Comparison of ENCODE assay signal across 24 cellular contexts in the genomic region with DNA sequence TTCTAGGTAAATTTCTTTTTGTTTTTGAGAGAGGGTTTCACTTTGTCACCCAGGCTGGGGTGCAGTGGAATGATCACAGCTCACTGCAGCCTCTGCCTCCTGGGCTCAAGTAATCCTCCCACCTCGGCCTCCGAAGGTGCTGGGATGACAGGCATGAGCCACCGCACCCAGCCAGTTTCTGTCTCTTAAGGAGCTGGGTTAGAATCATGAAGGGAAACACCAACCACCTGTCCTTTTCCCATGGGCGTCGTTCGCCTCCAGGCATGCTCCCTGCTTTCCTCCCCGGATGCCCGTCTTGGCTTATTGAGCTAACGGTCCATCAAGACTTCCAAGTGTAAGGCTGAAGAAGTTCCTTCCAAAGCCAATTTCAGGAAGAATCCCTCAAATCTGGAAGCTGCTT.
DNase-seq lines count a peak whose midpoint lies in the region; ATAC-seq, FAIRE-seq and TF ChIP-seq lines count a peak whose summit lies in the region.
"Had no signal": no experiment of that assay in that cellular context is flagged by ENCODE, and none has a peak within 500 bp of the region (broad histone marks: within the 10 kb centered on the region; RNA-seq: fewer than 3 reads in every experiment).

No MANE protein-coding gene starts in this region.

- H2AK5ac ChIP-seq in H9 (ENCODE audit: insufficient read length, low read length) (no peak overlapping the region), H1 (ENCODE audit: low read depth, low read length) (no peak overlapping the region)

- H3K4me2 ChIP-seq in H9 (ENCODE audit: insufficient read depth, insufficient read length, low read length), result no peak overlapping the region
- H3K4me2 ChIP-seq in H1 (ENCODE audit: insufficient read depth in 1 of 2, low read depth in 2 of 2, low read length in 2 of 2), result no peak overlapping the region
- H3K4me2 ChIP-seq in neural progenitor cell, result no peak overlapping the region
- H3K4me2 ChIP-seq: BLaER1 treated with 17β-estradiol and CSF1 and Interleukin-3, amounts not matched to agents 10 nM and 100 nM had no signal

- peaks cover 23% of the 10 kb centered on the region for H3F3A ChIP-seq in neural progenitor cell (ENCODE audit: low read depth)

- H3K4me1 ChIP-seq in H9 (ENCODE audit: insufficient read depth, low read length) (no peaks in the 10 kb centered on the region), H1 (replicated peaks in 1 of 4; ENCODE audit: control insufficient read depth in 3 of 4, insufficient read depth in 4 of 4, low read length in 3 of 4) (peaks cover 0 to 2% (median 0%) of the 10 kb centered on the region in 4 experiments; a peak in 1 of 7 replicates), neural progenitor cell (peaks cover 16% of the 10 kb centered on the region), upper lobe of right lung (no peaks in the 10 kb centered on the region)

- no peak for FAIRE-seq in H1 (lab: Jason Lieb, UNC)
- FAIRE-seq: A204.1, D721Med, G401.6, GM12891, GM19239 had no signal

- H2BK20ac ChIP-seq in H9 (ENCODE audit: low read depth, low read length, poor library complexity, severe bottlenecking) (no peak overlapping the region), H1 (ENCODE audit: low read length) (no peak overlapping the region)

- TF ChIP-seq RAD21 in H1 (IDR thresholded peaks at IDR 0.05 in 1 of 2, conservative IDR thresholded peaks at IDR 0.05 in 1 of 2; ENCODE audit: low read depth in 2 of 2, low read length in 2 of 2), result no peak

- TF ChIP-seq CTCF in H9 (conservative IDR thresholded peaks at IDR 0.05), result no peak
- no peak for TF ChIP-seq CTCF in H1 (IDR thresholded peaks at IDR 0.05; ENCODE audit: control extremely low read depth in 1 of 3, insufficient read depth in 1 of 3, low read depth in 1 of 3, low read length in 3 of 3)
- TF ChIP-seq CTCF in neural progenitor cell (IDR thresholded peaks at IDR 0.05), result no peak
- TF ChIP-seq CTCF in upper lobe of right lung (IDR thresholded peaks at IDR 0.05), result no peak

- H2BK12ac ChIP-seq in H9 (ENCODE audit: insufficient read length, low read depth, low read length) (no peak overlapping the region), H1 (ENCODE audit: low read depth, low read length) (no peak overlapping the region)

- H3K9ac ChIP-seq in H9 (ENCODE audit: extremely low read depth, insufficient read length, low read length) (no peak overlapping the region), H1 (replicated peaks in 1 of 4; ENCODE audit: extremely low read depth in 1 of 4, low read depth in 3 of 4, low read length in 3 of 4) (no peak overlapping the region), neural progenitor cell (no peak overlapping the region)
- H3K9ac ChIP-seq: BLaER1 treated with 17β-estradiol and CSF1 and Interleukin-3, amounts not matched to agents 10 nM and 100 nM had no signal

- no peaks in the 10 kb centered on the region for H3K27me3 ChIP-seq in H9 (ENCODE audit: insufficient read depth, low read length)
- no peaks in the 10 kb centered on the region; a peak in 1 of 7 replicates for H3K27me3 ChIP-seq in H1 (replicated peaks in 1 of 4; ENCODE audit: control insufficient read depth in 3 of 4, extremely low read depth in 1 of 4, insufficient read depth in 3 of 4, low read length in 3 of 4)
- H3K27me3 ChIP-seq in neural progenitor cell, result no peaks in the 10 kb centered on the region
- H3K27me3 ChIP-seq in upper lobe of right lung, result no peaks in the 10 kb centered on the region

- H3K56ac ChIP-seq in H9 (ENCODE audit: insufficient read length, low read depth, low read length), result no peak overlapping the region
- H3K56ac ChIP-seq in H1 (replicated peaks; ENCODE audit: insufficient read length, low read depth, low read length), result no peak overlapping the region

- POLR2A ChIA-PET in H1 (lab: Charles Lee; ENCODE audit: partially characterized antibody), result no interaction called here
- POLR2A ChIA-PET in activated CD4-positive, alpha-beta memory T cell treated with anti-CD3 and anti-CD28 coated beads, Interleukin-2, amount 10 ng/mL, durations not matched to agents 7 days and 5 days (lab: Charles Lee), result no interaction called here

- H3K14ac ChIP-seq in H9 (ENCODE audit: insufficient read depth, low read length) (no peak overlapping the region), H1 (ENCODE audit: insufficient read length) (no peak overlapping the region)

- H3K27me3 Mint-ChIP-seq in H9 (ENCODE audit: low read depth) (peaks cover 24% of the 10 kb centered on the region), neural progenitor cell (ENCODE audit: insufficient read depth, low read depth) (peaks cover 19% of the 10 kb centered on the region)
- H3K27me3 Mint-ChIP-seq in activated CD4-positive, alpha-beta memory T cell treated with anti-CD3 and anti-CD28 coated beads, Interleukin-2, amount 10 ng/mL, durations not matched to agents 7 days and 5 days, result no peaks in the 10 kb centered on the region
- H3K27me3 Mint-ChIP-seq: B cell had no signal

- H4K91ac ChIP-seq in H9 (ENCODE audit: insufficient read length, low read depth, low read length), result no peak overlapping the region
- H4K91ac ChIP-seq in H1 (replicated peaks; ENCODE audit: insufficient read length, low read length), result no peak overlapping the region

- TF ChIP-seq POLR2A in H1 (IDR thresholded peaks at IDR 0.05; ENCODE audit: control extremely low read depth in 1 of 2, low read depth in 2 of 2, low read length in 2 of 2), result no peak

- no peak overlapping the region for H3K27ac ChIP-seq in H9 (ENCODE audit: insufficient read length, low read depth, low read length)
- no peak overlapping the region for H3K27ac ChIP-seq in H1 (ENCODE audit: low read depth, low read length)
- no peak overlapping the region for H3K27ac ChIP-seq in neural progenitor cell
- no peak overlapping the region for H3K27ac ChIP-seq in upper lobe of right lung
- H3K27ac ChIP-seq: BLaER1 treated with 17β-estradiol and CSF1 and Interleukin-3, amounts not matched to agents 10 nM and 100 nM; C4-2B had no signal

- no peak overlapping the region; a peak in 1 of 7 replicates for H3K27ac Mint-ChIP-seq in H9
- H3K27ac Mint-ChIP-seq in neural progenitor cell, result peak overlapping the region; percentile 38
- H3K27ac Mint-ChIP-seq in activated CD4-positive, alpha-beta memory T cell treated with anti-CD3 and anti-CD28 coated beads, Interleukin-2, amount 10 ng/mL, durations not matched to agents 7 days and 5 days, result no peak overlapping the region
- H3K27ac Mint-ChIP-seq: B cell; CD4-positive, alpha-beta T cell; CD8-positive, alpha-beta T cell had no signal

- intact Hi-C loops in upper lobe of right lung (cut with DNase I), result no loop called here

- H3K18ac ChIP-seq in H9 (ENCODE audit: insufficient read length, low read depth, low read length) (no peak overlapping the region), H1 (ENCODE audit: extremely low read depth, low read length) (no peak overlapping the region)

- no peak overlapping the region for H3K4me3 ChIP-seq in H1 (ENCODE audit: extremely low read depth in 1 of 4, insufficient read depth in 2 of 4, low read depth in 3 of 4, low read length in 4 of 4)
- H3K4me3 ChIP-seq in neural progenitor cell, result no peak overlapping the region
- no peak overlapping the region for H3K4me3 ChIP-seq in upper lobe of right lung
- H3K4me3 ChIP-seq: BLaER1 treated with 17β-estradiol and CSF1 and Interleukin-3, amounts not matched to agents 10 nM and 100 nM had no signal

- no peaks in the 10 kb centered on the region for H3K79me2 ChIP-seq in H9 (ENCODE audit: insufficient read depth, low read length)
- no peaks in the 10 kb centered on the region for H3K79me2 ChIP-seq in H1 (ENCODE audit: control insufficient read depth in 1 of 2, insufficient read depth in 2 of 2, low read length in 2 of 2)
- no peaks in the 10 kb centered on the region for H3K79me2 ChIP-seq in neural progenitor cell (ENCODE audit: low read depth)

- H3K23ac ChIP-seq in H9 (ENCODE audit: insufficient read length, low read depth, low read length) (no peak overlapping the region), H1 (ENCODE audit: insufficient read length) (no peak overlapping the region)

- H2BK15ac ChIP-seq in H9 (ENCODE audit: low read depth, low read length) (no peak overlapping the region), H1 (ENCODE audit: low read length) (peak overlapping the region; percentile 29; the same call in 1 of the 2 replicates)

- no peak overlapping the region for H4K8ac ChIP-seq in H9 (replicated peaks; ENCODE audit: insufficient read length, low read depth, low read length)
- no peak overlapping the region for H4K8ac ChIP-seq in H1 (ENCODE audit: extremely low read depth, insufficient read depth, low read length)

- ATAC-seq in upper lobe of right lung, result no peak
- ATAC-seq: CD8-positive, alpha-beta T cell had no signal

- H3K4me3 Mint-ChIP-seq in H9 (no peak overlapping the region), neural progenitor cell (no peak overlapping the region)
- no peak overlapping the region for H3K4me3 Mint-ChIP-seq in activated CD4-positive, alpha-beta memory T cell treated with anti-CD3 and anti-CD28 coated beads, Interleukin-2, amount 10 ng/mL, durations not matched to agents 7 days and 5 days
- H3K4me3 Mint-ChIP-seq: B cell; CD4-positive, alpha-beta T cell; CD8-positive, alpha-beta T cell had no signal

- H2BK120ac ChIP-seq in H9 (ENCODE audit: low read depth, low read length, poor library complexity, severe bottlenecking) (no peak overlapping the region), H1 (replicated peaks; ENCODE audit: low read depth, low read length) (no peak overlapping the region)

- CTCF ChIA-PET in H1 (lab: Charles Lee; ENCODE audit: partially characterized antibody), result interaction anchor here (1.5 kb wide), 1 partner anchor 49 kb away, joined by 3 read pairs; no protein-coding TSS in a partner anchor
- CTCF ChIA-PET in activated CD4-positive, alpha-beta memory T cell treated with anti-CD3 and anti-CD28 coated beads, Interleukin-2, amount 10 ng/mL, durations not matched to agents 7 days and 5 days (lab: Charles Lee), result no interaction called here

- H2AFZ ChIP-seq in H9 (ENCODE audit: low read length) (no peak overlapping the region), H1 (ENCODE audit: low read length) (no peak overlapping the region), neural progenitor cell (replicated peaks) (no peak overlapping the region)

- H4K20me1 ChIP-seq in H9 (ENCODE audit: control insufficient read depth, insufficient read depth, insufficient read length), result no peaks in the 10 kb centered on the region
- no peaks in the 10 kb centered on the region for H4K20me1 ChIP-seq in H1 (replicated peaks in 1 of 2; ENCODE audit: control insufficient read depth in 1 of 2, insufficient read depth in 2 of 2, low read length in 2 of 2)
- H4K20me1 ChIP-seq in neural progenitor cell (ENCODE audit: low read depth), result no peaks in the 10 kb centered on the region

- H3T11ph ChIP-seq in H9 (ENCODE audit: low read length), result no peak overlapping the region

- DNase-seq in H9 (peak; percentile 20), H1 (ENCODE audit: low read depth in 1 of 2, low spot score in 2 of 2) (no peak), neural progenitor cell (ENCODE audit: low spot score) (no peak), upper lobe of right lung (peak; percentile 43), KG1 (lab: John Stamatoyannopoulos, UW) (no peak), AG20443 (ENCODE audit: low spot score) (no peak)
- DNase-seq in activated CD4-positive, alpha-beta memory T cell treated with anti-CD3 and anti-CD28 coated beads, Interleukin-2, amount 10 ng/mL, durations not matched to agents 7 days and 5 days, result no peak
- DNase-seq: 8988T; ACHN; AML-193; Caco-2; Calu3; CD4-positive, alpha-beta T cell; CD8-positive, alpha-beta T cell; DMS79 treated with DMSO at 0.1 percent for 48 hours; GF-D8 had no signal

- H3K23me2 ChIP-seq in H9 (ENCODE audit: insufficient read length, low read depth, low read length, poor library complexity, severe bottlenecking) (no peaks in the 10 kb centered on the region), H1 (ENCODE audit: low read depth, low read length) (no peaks in the 10 kb centered on the region; the same call in 1 of the 2 replicates)

- H3K9me3 Mint-ChIP-seq in H9 (peaks cover 24 to 25% of the 10 kb centered on the region in 2 experiments), neural progenitor cell (peaks cover 28% of the 10 kb centered on the region)
- peaks cover 14% of the 10 kb centered on the region for H3K9me3 Mint-ChIP-seq in activated CD4-positive, alpha-beta memory T cell treated with anti-CD3 and anti-CD28 coated beads, Interleukin-2, amount 10 ng/mL, durations not matched to agents 7 days and 5 days
- H3K9me3 Mint-ChIP-seq: CD4-positive, alpha-beta T cell had no signal

- H4K5ac ChIP-seq in H9 (ENCODE audit: insufficient read length, low read depth, low read length) (no peak overlapping the region), H1 (ENCODE audit: insufficient read length, low read depth, low read length) (no peak overlapping the region)

- no peaks in the 10 kb centered on the region for H3K9me3 ChIP-seq in H9 (ENCODE audit: control insufficient read depth, low read depth, low read length)
- no peaks in the 10 kb centered on the region; a peak in 1 of 4 replicates for H3K9me3 ChIP-seq in H1 (ENCODE audit: insufficient read depth in 2 of 2, low read depth in 1 of 2, low read length in 1 of 2)
- peaks cover 3% of the 10 kb centered on the region for H3K9me3 ChIP-seq in neural progenitor cell (ENCODE audit: low read depth)
- H3K9me3 ChIP-seq in upper lobe of right lung, result no peaks in the 10 kb centered on the region

- H3K36me3 Mint-ChIP-seq in H9 (ENCODE audit: insufficient read depth in 1 of 3, low read depth in 3 of 3) (peaks cover 9 to 26% (median 15%) of the 10 kb centered on the region in 3 experiments), neural progenitor cell (peaks cover 8% of the 10 kb centered on the region)
- no peaks in the 10 kb centered on the region for H3K36me3 Mint-ChIP-seq in activated CD4-positive, alpha-beta memory T cell treated with anti-CD3 and anti-CD28 coated beads, Interleukin-2, amount 10 ng/mL, durations not matched to agents 7 days and 5 days (ENCODE audit: low read depth)
- H3K36me3 Mint-ChIP-seq: CD8-positive, alpha-beta T cell had no signal

- no peak overlapping the region for H2BK5ac ChIP-seq in H9 (ENCODE audit: insufficient read length, low read length)
- H2BK5ac ChIP-seq in H1 (ENCODE audit: low read depth, low read length), result no peak overlapping the region

- TF ChIP-seq EP300 in H1 (IDR thresholded peaks at IDR 0.05; ENCODE audit: borderline replicate concordance in 1 of 2, low read depth in 2 of 2, low read length in 2 of 2), result no peak

- H3K36me3 ChIP-seq in H1 (ENCODE audit: control insufficient read depth in 2 of 4, insufficient read depth in 4 of 4, low read length in 3 of 4) (no peaks in the 10 kb centered on the region), neural progenitor cell (no peaks in the 10 kb centered on the region), upper lobe of right lung (no peaks in the 10 kb centered on the region)
- H3K36me3 ChIP-seq: BLaER1 treated with 17β-estradiol and CSF1 and Interleukin-3, amounts not matched to agents 10 nM and 100 nM had no signal

- no peaks in the 10 kb centered on the region for H3K79me1 ChIP-seq in H9 (ENCODE audit: insufficient read depth, low read depth, low read length, poor library complexity, severe bottlenecking)
- H3K79me1 ChIP-seq in H1 (ENCODE audit: low read depth, low read length), result no peaks in the 10 kb centered on the region

- H3K4ac ChIP-seq in H9 (ENCODE audit: low read depth, low read length), result no peak overlapping the region
- no peak overlapping the region for H3K4ac ChIP-seq in H1 (replicated peaks; ENCODE audit: insufficient read length, low read depth, low read length)

- peaks cover 3 to 10% of the 10 kb centered on the region in 2 experiments; a peak in 3 of 4 replicates for H3K4me1 Mint-ChIP-seq in H9
- peaks cover 25% of the 10 kb centered on the region for H3K4me1 Mint-ChIP-seq in neural progenitor cell
- no peaks in the 10 kb centered on the region for H3K4me1 Mint-ChIP-seq in activated CD4-positive, alpha-beta memory T cell treated with anti-CD3 and anti-CD28 coated beads, Interleukin-2, amount 10 ng/mL, durations not matched to agents 7 days and 5 days
- H3K4me1 Mint-ChIP-seq: B cell had no signal

- WGBS in H9 (ENCODE audit: extremely low coverage, insufficient read length, low lambda C conversion rate), result no CpG with 5 or more reads among the region's 9 CpGs
- WGBS in H1 (ENCODE audit: extremely low coverage in 1 of 2, insufficient coverage in 1 of 2, insufficient read length in 1 of 2, insufficient replicate concordance in 2 of 2, low coverage in 1 of 2, low lambda C conversion rate in 2 of 2, missing lambda C conversion rate in 1 of 2), 2 experiments, result 93% methylated on average over 9 of the region's 9 CpGs; no CpG with 5 or more reads in 1 of the 2 experiments

Comparison
In these comparisons a context has a peak if more than half of its experiments do, and no peak if none do; other contexts are left out.
1. DNase-seq: peak in H9 (single experiment) and upper lobe of right lung (single experiment); none in H1 (0 of 2), neural progenitor cell (single experiment), KG1 (single experiment), AG20443 (single experiment) and activated CD4-positive, alpha-beta memory T cell treated with anti-CD3 and anti-CD28 coated beads, Interleukin-2, amount 10 ng/mL, durations not matched to agents 7 days and 5 days (single experiment).